Comparison of ENCODE assay signal across 8 cellular contexts in genomic region chr2:64404002-64404731, GRCh38. TPM values are rescaled to one million over a fixed set of nuclear protein-coding genes. Genes with fewer than 3 reads are reported as not detected.
A peak's percentile ranks its signal among the peaks of the same experiment; 100 is the strongest.
DNase-seq lines count a peak whose midpoint lies in the region; ATAC-seq and TF ChIP-seq lines count a peak whose summit lies in the region.

No MANE protein-coding gene starts in this region.

- DNase-seq in Ammon's horn (ENCODE audit: low spot score) (peak; percentile 87), NCI-H1694 (lab: John Stamatoyannopoulos, UW) (peak; percentile 43), ecto neural progenitor cell (ENCODE audit: low spot score) (peak; percentile 91), medulla oblongata (ENCODE audit: extremely low spot score) (peak; percentile 82), tibial nerve (ENCODE audit: low spot score in 2 of 2) (peak; percentile 64 to 77), MM.1S (no peak)
- DNase-seq in stimulated activated CD4-positive, alpha-beta T cell treated with anti-CD3 and anti-CD28 coated beads, Interleukin-12 subunit alpha, Interleukin-12 subunit beta, amount 100 ng/mL, for 4 hours: no peak

- H3K4me1 ChIP-seq in tibial nerve (peaks cover 0 to 65% (median 45%) of the 10 kb centered on the region in 4 donors), MM.1S (ENCODE audit: low read length) (no peaks in the 10 kb centered on the region)

- peak overlapping the region; percentile 59 to 94 (median 85) for H3K27ac ChIP-seq in tibial nerve
- no peak overlapping the region for H3K27ac ChIP-seq in MM.1S (ENCODE audit: low read length)

- H3K9ac ChIP-seq in MM.1S (ENCODE audit: low read length): no peak overlapping the region

- no peak for ATAC-seq in GM18870 (IDR thresholded peaks at IDR 0.05; ENCODE audit: unreplicated experiment)

- no peak overlapping the region for H2AFZ ChIP-seq in MM.1S (ENCODE audit: low read length)

- H3K4me2 ChIP-seq in MM.1S (ENCODE audit: low read depth, low read length): no peak overlapping the region

- H3K36me3 ChIP-seq in tibial nerve: no peaks in the 10 kb centered on the region
- H3K36me3 ChIP-seq in MM.1S (replicated peaks; ENCODE audit: insufficient read depth, low read length): no peaks in the 10 kb centered on the region

- no peaks in the 10 kb centered on the region for H3K9me2 ChIP-seq in MM.1S (replicated peaks; ENCODE audit: insufficient read depth, low read length)

- TF ChIP-seq CTCF in tibial nerve (IDR thresholded peaks at IDR 0.05) (peak in 1 of 5 experiments; percentile 14), MM.1S (IDR thresholded peaks at IDR 0.05; ENCODE audit: low read length) (no peak)

- no peaks in the 10 kb centered on the region for H3F3A ChIP-seq in MM.1S (ENCODE audit: insufficient read depth, low read length)

- no peaks in the 10 kb centered on the region for H4K20me1 ChIP-seq in MM.1S (ENCODE audit: insufficient read depth, low read length)

- WGBS in tibial nerve, 2 donors: 1 to 8% methylated on average over 9 of the region's 9 CpGs

- H3K27me3 ChIP-seq in tibial nerve (no peaks in the 10 kb centered on the region), MM.1S (replicated peaks; ENCODE audit: insufficient read depth, low read length) (no peaks in the 10 kb centered on the region)

- TF ChIP-seq POLR2A in tibial nerve (IDR thresholded peaks at IDR 0.05): no peak

- peak overlapping the region in 1 of 4 donors; percentile 6 for H3K4me3 ChIP-seq in tibial nerve
- no peak overlapping the region for H3K4me3 ChIP-seq in MM.1S (ENCODE audit: low read length)

- no peaks in the 10 kb centered on the region for H3K79me2 ChIP-seq in MM.1S (ENCODE audit: low read length)

- no peaks in the 10 kb centered on the region for H3K9me3 ChIP-seq in tibial nerve
- no peaks in the 10 kb centered on the region for H3K9me3 ChIP-seq in MM.1S (replicated peaks; ENCODE audit: insufficient read depth, low read length)

- TF ChIP-seq EP300 in tibial nerve (IDR thresholded peaks at IDR 0.05): peak; percentile 68 to 94

RNA-seq across cellular contexts. Expression of gene LGALSL, which starts 49.8 kb away (rescaled TPM):
- 10 to 100 TPM; 13.8 to 33.4 (median 22.4) TPM for total RNA-seq in tibial nerve

Comparison
In these comparisons a context has a peak if more than half of its experiments do, and no peak if none do; other contexts are left out.
1. DNase-seq: peak in Ammon's horn (single experiment), NCI-H1694 (single experiment), ecto neural progenitor cell (single experiment), medulla oblongata (single experiment) and tibial nerve (2 of 2); none in MM.1S (single experiment) and stimulated activated CD4-positive, alpha-beta T cell treated with anti-CD3 and anti-CD28 coated beads, Interleukin-12 subunit alpha, Interleukin-12 subunit beta, amount 100 ng/mL, for 4 hours (single experiment).